In genomic region chr18:57982372-57983021, GRCh38 we compare ENCODE assay signal across 1 cellular context.
TF ChIP-seq lines count a peak whose summit lies in the region.

No MANE protein-coding gene starts in this region.

TF ChIP-seq in H1, 55 proteins besides CTCF, POLR2A, EP300 and RAD21:
- TF ChIP-seq CHD7 (IDR thresholded peaks at IDR 0.05; ENCODE audit: insufficient replicate concordance, low read length): no peak
- no peak for TF ChIP-seq RBBP5 (IDR thresholded peaks at IDR 0.05; ENCODE audit: borderline replicate concordance, low read depth, low read length)
- no peak for TF ChIP-seq MAFK (IDR thresholded peaks at IDR 0.05; ENCODE audit: low read depth, low read length)
- no peak for TF ChIP-seq BRCA1 (IDR thresholded peaks at IDR 0.05; ENCODE audit: low read depth, low read length)
- TF ChIP-seq KDM4A (IDR thresholded peaks at IDR 0.05; ENCODE audit: low read depth, low read length, severe bottlenecking): no peak
- TF ChIP-seq NRF1 (IDR thresholded peaks at IDR 0.05; ENCODE audit: low read depth, low read length): no peak
- TF ChIP-seq KDM1A (IDR thresholded peaks at IDR 0.05; ENCODE audit: borderline replicate concordance, low read length): no peak
- no peak for TF ChIP-seq KDM5A (IDR thresholded peaks at IDR 0.05; ENCODE audit: low read length)
- no peak for TF ChIP-seq GTF2F1 (IDR thresholded peaks at IDR 0.05; ENCODE audit: borderline replicate concordance, low read depth, low read length)
- TF ChIP-seq ATF3 (IDR thresholded peaks at IDR 0.05; ENCODE audit: insufficient read depth, low read depth, low read length): no peak
- no peak for TF ChIP-seq HDAC6 (IDR thresholded peaks at IDR 0.05; ENCODE audit: low read depth, low read length)
- TF ChIP-seq CHD2 (IDR thresholded peaks at IDR 0.05; ENCODE audit: low read length): no peak
- no peak for TF ChIP-seq CHD1 (IDR thresholded peaks at IDR 0.05; ENCODE audit: low read depth, low read length)
- no peak for TF ChIP-seq JUN (IDR thresholded peaks at IDR 0.05; ENCODE audit: low read depth, low read length)
- no peak for TF ChIP-seq SRF (IDR thresholded peaks at IDR 0.05; ENCODE audit: low read depth, low read length)
- no peak for TF ChIP-seq TEAD4 (IDR thresholded peaks at IDR 0.05; ENCODE audit: low read depth, low read length)
